ENCODE assay signal across 8 cellular contexts in the genomic region with DNA sequence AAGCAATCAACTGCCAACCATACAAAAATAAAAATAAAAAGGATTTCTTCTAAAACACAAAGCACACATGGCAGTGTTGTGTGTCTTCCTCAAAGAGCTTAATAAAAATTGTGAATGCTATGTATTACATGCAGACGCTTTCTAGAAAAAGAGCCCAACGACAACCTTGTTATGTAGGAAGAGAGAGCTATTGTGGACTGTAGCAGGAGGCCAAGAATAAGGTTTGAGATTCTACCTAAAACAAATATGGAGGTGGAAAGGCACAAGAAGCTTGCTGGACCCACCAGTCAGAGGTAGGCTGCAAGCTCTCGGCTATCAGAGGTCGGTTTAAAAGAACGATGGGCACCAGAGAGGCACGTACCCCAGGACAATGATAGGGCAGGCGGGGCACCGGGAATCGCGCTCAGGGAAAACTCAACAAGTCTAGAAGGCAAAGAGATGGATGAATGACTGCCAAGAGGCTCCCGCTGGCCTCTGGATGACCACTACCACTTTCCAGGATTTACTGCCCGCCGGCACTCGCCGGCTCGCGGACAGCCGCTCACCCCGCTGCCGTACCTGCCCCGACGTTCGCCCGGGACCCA. TPM values are rescaled to one million over a fixed set of nuclear protein-coding genes. Genes with fewer than 3 reads are reported as not detected.
DNase-seq lines count a peak whose midpoint lies in the region; ATAC-seq, FAIRE-seq and TF ChIP-seq lines count a peak whose summit lies in the region.

No MANE protein-coding gene starts in this region.

- no peak overlapping the region for H2AFZ ChIP-seq in HepG2 (ENCODE audit: low read length)

- DNase-seq in HepG2 (ENCODE audit: low spot score), result no peak
- DNase-seq in WTC11 (ENCODE audit: low spot score), result no peak
- peak; percentile 4 to 43 for DNase-seq in foreskin fibroblast
- DNase-seq in osteocyte (ENCODE audit: extremely low spot score, unreplicated experiment), result no peak
- DNase-seq in NCI-H2227 (lab: John Stamatoyannopoulos, UW; ENCODE audit: unreplicated experiment), result no peak
- DNase-seq in HuH-7.5 (ENCODE audit: low spot score), result no peak
- DNase-seq in SHP77 treated with DMSO at 0.1 percent for 48 hours (lab: John Stamatoyannopoulos, UW), result no peak

- H3K4me3 Mint-ChIP-seq in WTC11, result peak overlapping the region; percentile 95
- H3K4me3 Mint-ChIP-seq in osteocyte (ENCODE audit: unreplicated experiment), result peak overlapping the region; percentile 97

- no peaks in the 10 kb centered on the region for H3K79me2 ChIP-seq in HepG2 (ENCODE audit: insufficient read depth, low read length)

- POLR2A ChIA-PET in HepG2 (lab: Yijun Ruan, JAX) (no interaction called here), WTC11 (lab: Charles Lee) (interaction anchor here (1.0 kb wide), 1 partner anchor 68 kb away, joined by 5 read pairs; no protein-coding TSS in a partner anchor)

- intact Hi-C loops in HepG2 (cut with micrococcal nuclease; ENCODE audit: unreplicated experiment), result loop anchor here (5.0 kb wide), 1 partner anchor 139 kb away; a partner anchor contains a TSS

- in situ Hi-C loops in HepG2 (cut with HindIII; ENCODE audit: extremely low pct_ligation_motif_present, low pct_unique_long_range_greater_than_20kb), result no loop called here

- TF ChIP-seq RAD21 in liver (IDR thresholded peaks at IDR 0.05) (no peak), HepG2 (CRISPR knock-in tag; IDR thresholded peaks at IDR 0.05) (no peak)

- peak overlapping the region in 2 of 3 donors; percentile 21 to 72 for H3K4me3 ChIP-seq in liver (ENCODE audit: low read depth in 1 of 3, low read length in 3 of 3)
- no peak overlapping the region for H3K4me3 ChIP-seq in HepG2 (replicated peaks in 1 of 3; ENCODE audit: insufficient read depth in 1 of 3, low read depth in 2 of 3, low read length in 3 of 3)
- H3K4me3 ChIP-seq in foreskin fibroblast (ENCODE audit: low read depth in 1 of 2, low read length in 2 of 2), result peak overlapping the region; percentile 78 to 85

- no peaks in the 10 kb centered on the region for H3K9me3 Mint-ChIP-seq in WTC11
- H3K9me3 Mint-ChIP-seq in osteocyte (ENCODE audit: unreplicated experiment), result no peaks in the 10 kb centered on the region

- peaks cover 38% of the 10 kb centered on the region for H3K4me1 Mint-ChIP-seq in WTC11
- H3K4me1 Mint-ChIP-seq in osteocyte (ENCODE audit: unreplicated experiment), result peaks cover 44% of the 10 kb centered on the region

- H3K27me3 Mint-ChIP-seq in WTC11 (ENCODE audit: low read depth) (no peaks in the 10 kb centered on the region), osteocyte (ENCODE audit: unreplicated experiment) (no peaks in the 10 kb centered on the region)

- 8% methylated on average over 24 of the region's 24 CpGs for WGBS in liver
- WGBS in HepG2 (ENCODE audit: low lambda C conversion rate), result 75% methylated on average over 11 of the region's 24 CpGs

- H3K9me3 ChIP-seq in liver (ENCODE audit: control insufficient read depth in 4 of 4, low read length in 3 of 4) (no peaks in the 10 kb centered on the region), HepG2 (ENCODE audit: low read length) (no peaks in the 10 kb centered on the region)

- peaks cover 0 to 19% (median 3%) of the 10 kb centered on the region in 4 donors for H3K27me3 ChIP-seq in liver (ENCODE audit: control insufficient read depth in 4 of 4, insufficient read depth in 4 of 4, low read length in 3 of 4)
- peaks cover 3 to 35% of the 10 kb centered on the region in 2 experiments; a peak in 4 of 5 replicates for H3K27me3 ChIP-seq in HepG2 (ENCODE audit: control insufficient read depth in 1 of 2, insufficient read depth in 2 of 2, low read length in 2 of 2)

- H4K20me1 ChIP-seq in HepG2 (ENCODE audit: insufficient read depth, low read length), result no peaks in the 10 kb centered on the region

- BruUV-seq in HepG2 (replicated peaks; lab: Mats Ljungman, UMichigan), result no TSS peak

- CTCF ChIA-PET in HepG2 (lab: Yijun Ruan, JAX; ENCODE audit: low intra/inter-chr PET ratio, low total read pairs), result no interaction called here
- CTCF ChIA-PET in WTC11 (lab: Charles Lee), result interaction anchor here (1.0 to 1.6 kb wide), 2 partner anchors 42 to 359 kb away, joined by 4 read pairs; no protein-coding TSS in a partner anchor

- no peak for TF ChIP-seq POLR2A in HepG2 (IDR thresholded peaks at IDR 0.05; ENCODE audit: insufficient read depth in 1 of 2, low read depth in 2 of 2, low read length in 2 of 2)

- H3K36me3 Mint-ChIP-seq in WTC11 (peaks cover 2% of the 10 kb centered on the region; the same call in 1 of the 2 replicates), osteocyte (ENCODE audit: unreplicated experiment) (no peaks in the 10 kb centered on the region)

- peak overlapping the region; percentile 96 for H3K27ac Mint-ChIP-seq in WTC11
- H3K27ac Mint-ChIP-seq in osteocyte (ENCODE audit: unreplicated experiment), result peak overlapping the region; percentile 96

- peak overlapping the region in 1 of 2 donors; percentile 33 for H3K27ac ChIP-seq in liver (ENCODE audit: low read depth in 1 of 2, low read length in 2 of 2)
- H3K27ac ChIP-seq in HepG2 (ENCODE audit: extremely low read length, insufficient read depth, low read length), result no peak overlapping the region

- ATAC-seq in HepG2 (no peak), WTC11 (no peak)

- no peak overlapping the region for H3K4me2 ChIP-seq in HepG2 (ENCODE audit: low read depth, low read length)

- H3K9ac ChIP-seq in liver (ENCODE audit: low read depth in 1 of 2, low read length in 2 of 2) (no peak overlapping the region), HepG2 (ENCODE audit: insufficient read depth, low read depth, low read length) (no peak overlapping the region)

- TF ChIP-seq CTCF in liver (IDR thresholded peaks at IDR 0.05; ENCODE audit: low read depth, low read length, missing input control) (no peak), HepG2 (CRISPR knock-in tag; IDR thresholded peaks at IDR 0.05) (no peak), WTC11 (IDR thresholded peaks at IDR 0.05) (no peak), foreskin fibroblast (IDR thresholded peaks at IDR 0.05; ENCODE audit: low read depth, low read length) (no peak), osteocyte (IDR thresholded peaks at IDR 0.05) (no peak)

- H3K4me1 ChIP-seq in liver (ENCODE audit: control insufficient read depth in 4 of 4, insufficient read depth in 4 of 4, low read length in 3 of 4) (peaks cover 0 to 13% (median 4%) of the 10 kb centered on the region in 4 donors), HepG2 (ENCODE audit: insufficient read depth, low read length) (no peaks in the 10 kb centered on the region)

- no peak for TF ChIP-seq EP300 in HepG2 (IDR thresholded peaks at IDR 0.05; ENCODE audit: low read depth in 2 of 2, low read length in 2 of 2)
- TF ChIP-seq EP300 in HepG2 (CRISPR knock-in tag; IDR thresholded peaks at IDR 0.05; ENCODE audit: borderline replicate concordance), result no peak

- FAIRE-seq in HepG2 (lab: Jason Lieb, UNC), result no peak

- H3K36me3 ChIP-seq in liver (ENCODE audit: control insufficient read depth in 4 of 4, insufficient read depth in 3 of 4, low read depth in 1 of 4, low read length in 3 of 4) (no peaks in the 10 kb centered on the region), HepG2 (replicated peaks in 1 of 2; ENCODE audit: control insufficient read depth in 1 of 2, insufficient read depth in 2 of 2, low read length in 2 of 2) (no peaks in the 10 kb centered on the region)

TF ChIP-seq in liver, 16 proteins besides CTCF, POLR2A, EP300 and RAD21 (continues in another document):
- TF ChIP-seq TAF1 (conservative IDR thresholded peaks at IDR 0.05) (no peak), GABPA (IDR thresholded peaks at IDR 0.05 in 1 of 2, conservative IDR thresholded peaks at IDR 0.05 in 1 of 2) (no peak), HNF4A (conservative IDR thresholded peaks at IDR 0.05) (no peak)

TF ChIP-seq in HepG2, 621 proteins besides CTCF, POLR2A, EP300 and RAD21 (continues in another document):
- TF ChIP-seq ZNF12 (CRISPR knock-in tag; IDR thresholded peaks at IDR 0.05), result no peak
- TF ChIP-seq SP4 (CRISPR knock-in tag; IDR thresholded peaks at IDR 0.05), result no peak
- no peak for TF ChIP-seq ZNF781 (CRISPR knock-in tag; IDR thresholded peaks at IDR 0.05; ENCODE audit: borderline replicate concordance, not compliant biosample characterization)

TF ChIP-seq in WTC11, 78 proteins besides CTCF, POLR2A, EP300 and RAD21 (continues in another document):
- TF ChIP-seq SMAD3 (CRISPR knock-in tag; IDR thresholded peaks at IDR 0.05; ENCODE audit: borderline replicate concordance), result peak; percentile 68; the same call in 1 of the 2 replicates

RNA-seq across cellular contexts. Expression of a gene that starts 1.1 kb away (rescaled TPM):
- total RNA-seq in liver (1 to 10 TPM; 1.1 to 3.5 TPM), HepG2 (2016; rRNA removed; fragmentation: Illumina TruSeq; extraction: Trizol) (0.07 and 0.09 TPM in 2 replicates), WTC11 (2021) (117 to 126 TPM (median 124 TPM) in 3 replicates), osteocyte (93.6 and 101 TPM in 2 replicates)
- polyA plus RNA-seq in liver (under 1 TPM; 0.44 to 0.92 TPM), HepG2 (2011; rRNA removed) (0.01 and 0.07 TPM in 2 replicates)
- total RNA-seq in HepG2 (2016; cell fraction: cytosol; rRNA removed; fragmentation: Illumina TruSeq; extraction: Trizol; ENCODE audit: low read depth), result 0.09 TPM in 1 of 2 replicates, not detected in the other
- 0.41 and 0.49 TPM in 2 replicates for total RNA-seq in HepG2 (2016; cell fraction: insoluble cytoplasmic fraction; rRNA removed; fragmentation: Illumina TruSeq; extraction: Trizol)
- 0.59 and 0.83 TPM in 2 replicates for total RNA-seq in HepG2 (2016; cell fraction: membrane; rRNA removed; fragmentation: Illumina TruSeq; extraction: Trizol)
- 0.25 and 0.31 TPM in 2 replicates for total RNA-seq in HepG2 (2016; cell fraction: nucleus; rRNA removed; fragmentation: Illumina TruSeq; extraction: Trizol)
- under 0.01 TPM in 2 replicates for polyA plus RNA-seq in HepG2 (2011; cell fraction: cytosol; rRNA removed)
- not detected in 2 replicates for polyA plus RNA-seq in HepG2 (2011; cell fraction: nucleus; rRNA removed)
- 0.05 and 0.17 TPM in 2 replicates for polyA plus RNA-seq in HepG2 (2012)
- 0.32 and 0.78 TPM in 2 replicates for polyA plus RNA-seq in HepG2 (2016; cell fraction: cytosol; fragmentation: Illumina TruSeq; extraction: Trizol; ENCODE audit: low read depth)
- polyA plus RNA-seq in HepG2 (2016; cell fraction: insoluble cytoplasmic fraction; fragmentation: Illumina TruSeq; extraction: Trizol; ENCODE audit: low read depth), result 0.28 and 0.44 TPM in 2 replicates
- polyA plus RNA-seq in HepG2 (2016; cell fraction: membrane; fragmentation: Illumina TruSeq; extraction: Trizol; ENCODE audit: low read depth), result 0.14 and 0.17 TPM in 2 replicates
- 0.03 and 0.19 TPM in 2 replicates for polyA plus RNA-seq in HepG2 (2016; cell fraction: nucleus; fragmentation: Illumina TruSeq; extraction: Trizol; ENCODE audit: insufficient read depth, low read depth)
- polyA minus RNA-seq in HepG2 (2011; rRNA and poly(A)+ RNA removed; ENCODE audit: low replicate concordance), result 2.6 TPM in 1 of 2 replicates, not detected in the other
- polyA minus RNA-seq in HepG2 (2011; cell fraction: cytosol; rRNA and poly(A)+ RNA removed), result not detected in 2 replicates
- polyA minus RNA-seq in HepG2 (2011; cell fraction: nucleus; rRNA and poly(A)+ RNA removed), result under 0.01 and 0.12 TPM in 2 replicates

Comparison
In these comparisons a context has a peak if more than half of its experiments do, and no peak if none do; other contexts are left out.
1. H3K4me3 ChIP-seq: peak in liver (2 of 3) and foreskin fibroblast (2 of 2); none in HepG2 (0 of 3).
2. DNase-seq: peak in foreskin fibroblast (2 of 2); none in HepG2 (single experiment), WTC11 (single experiment), osteocyte (single experiment), NCI-H2227 (single experiment), HuH-7.5 (single experiment) and SHP77 treated with DMSO at 0.1 percent for 48 hours (single experiment).
3. RNA of a gene that starts 1.1 kb away (total RNA-seq): 117 to 126 TPM in WTC11 and 93.6 to 101 TPM in osteocyte; 1.1 to 3.5 TPM in liver and 0.07 to 0.83 TPM in HepG2; every median in the first group is over 10 times any median in the second.